1 cellular context compared by ENCODE assay signal in the genomic region with DNA sequence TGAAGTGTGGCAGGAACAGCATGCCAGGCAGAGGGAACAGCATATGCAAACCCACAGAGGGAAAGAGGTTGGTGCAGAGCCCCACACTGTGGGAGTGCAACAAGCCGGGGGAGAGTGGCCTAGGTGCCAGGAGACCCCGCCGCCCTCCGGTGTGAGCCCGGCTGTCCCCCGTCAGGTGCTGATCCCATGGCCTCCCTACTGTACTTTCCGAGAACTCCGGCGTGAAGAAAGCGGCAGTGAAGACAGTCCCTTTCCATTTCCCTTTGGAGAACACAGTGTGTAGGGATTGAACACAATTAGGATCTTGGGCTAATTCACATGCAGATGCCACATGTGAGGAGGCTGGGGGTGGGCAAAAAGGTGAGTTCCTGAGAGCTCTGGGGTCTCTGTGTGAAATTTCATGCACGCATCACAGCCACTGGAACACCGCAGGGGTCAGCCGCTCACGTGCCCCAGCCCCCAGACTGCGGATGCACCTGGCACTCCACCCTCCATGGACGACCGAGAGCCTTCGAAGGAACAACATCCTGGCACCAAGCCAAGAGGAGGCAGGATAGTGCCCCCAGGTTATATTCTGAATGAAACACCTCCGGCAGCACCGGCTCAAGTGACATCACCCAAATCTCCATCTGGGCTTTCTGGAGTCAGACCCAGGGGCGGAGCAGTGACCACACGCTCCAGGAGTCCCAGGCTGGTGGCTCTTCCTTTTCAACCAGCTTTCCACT.
TF ChIP-seq lines count a peak whose summit lies in the region.

No MANE protein-coding gene starts in this region.

TF ChIP-seq in H1, 55 proteins besides CTCF, POLR2A, EP300 and RAD21:
- TF ChIP-seq SP4 (IDR thresholded peaks at IDR 0.05; ENCODE audit: low read length) (no peak), KDM1A (IDR thresholded peaks at IDR 0.05; ENCODE audit: borderline replicate concordance, low read length) (0 out of 2 replicates have a peak, but pooled peaks have one; percentile 22), BACH1 (IDR thresholded peaks at IDR 0.05; ENCODE audit: low read length) (no peak), CHD7 (IDR thresholded peaks at IDR 0.05; ENCODE audit: insufficient replicate concordance, low read length) (no peak)
